ENCODE assay signal across 9 cellular contexts in the genomic region with DNA sequence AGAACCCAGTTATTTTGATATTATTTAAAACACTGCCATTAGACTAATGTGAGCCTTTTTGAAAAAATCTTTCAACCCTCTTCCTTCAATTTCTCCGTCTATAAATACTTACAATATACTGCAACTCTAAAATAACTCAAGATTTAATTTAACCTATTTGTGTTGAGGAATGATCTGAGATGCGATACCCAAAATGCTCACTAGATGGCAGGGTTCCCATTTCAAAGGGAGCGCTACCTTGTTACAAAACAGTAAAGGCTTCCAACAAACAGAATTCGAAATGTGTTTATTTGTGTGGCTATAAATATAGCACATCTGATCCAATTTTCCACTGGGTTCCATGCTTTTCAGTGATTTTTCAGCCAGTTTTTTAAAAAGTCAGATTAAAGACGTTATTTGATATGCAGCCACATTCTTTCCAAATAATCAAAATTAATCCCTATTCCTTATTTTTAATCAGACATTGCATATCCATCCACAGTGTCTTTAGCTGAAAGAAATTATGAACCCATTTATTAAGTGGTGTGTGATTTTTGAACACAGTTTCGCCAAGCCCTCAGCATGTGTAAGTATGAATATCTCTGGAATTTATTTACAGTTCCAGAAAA.
DNase-seq lines count a peak whose midpoint lies in the region; ATAC-seq and TF ChIP-seq lines count a peak whose summit lies in the region.
"Had no signal": no experiment of that assay in that cellular context is flagged by ENCODE, and none has a peak within 500 bp of the region (broad histone marks: within the 10 kb centered on the region; RNA-seq: fewer than 3 reads in every experiment).

No MANE protein-coding gene starts in this region.

- CTCF ChIA-PET in A673 (lab: Charles Lee) (no interaction called here), GM10248 (lab: Yijun Ruan, JAX) (interaction anchor here (0.9 to 1.6 kb wide), 4 partner anchors 10 to 1996 kb away, joined by 3 to 6 read pairs (median 4); no protein-coding TSS in a partner anchor)

- intact Hi-C loops in A673 (cut with micrococcal nuclease; ENCODE audit: unreplicated experiment) = loop anchor here (2.0 to 10.0 kb wide), 4 partner anchors 1563 to 1995 kb away; a partner anchor contains a TSS

- H2AFZ ChIP-seq in parathyroid adenoma = no peak overlapping the region

- peak; percentile 78 for ATAC-seq in HG02938 (IDR thresholded peaks at IDR 0.05; ENCODE audit: unreplicated experiment)
- no peak for ATAC-seq in activated T-cell treated with anti-CD3 and anti-CD28 coated beads, Interleukin-2, amount 50 U/mL, for 4 hours

- no peaks in the 10 kb centered on the region for H3K79me2 ChIP-seq in parathyroid adenoma

- TF ChIP-seq CTCF in A673 (conservative IDR thresholded peaks at IDR 0.05; ENCODE audit: low read depth, low read length) (peak; percentile 86), GM10248 (IDR thresholded peaks at IDR 0.05; ENCODE audit: control extremely low read depth, extremely low read depth, low read depth, missing control alignments) (peak; percentile 86), parathyroid adenoma (IDR thresholded peaks at IDR 0.05) (peak; percentile 80)

- H3K4me3 ChIP-seq in A673 (ENCODE audit: low read depth, low read length, poor library complexity, severe bottlenecking) = no peak overlapping the region
- H3K4me3 ChIP-seq in parathyroid adenoma (ENCODE audit: low read depth, low read length) = no peak overlapping the region
- H3K4me3 ChIP-seq: skin epidermis had no signal

- no peaks in the 10 kb centered on the region for H3K4me1 Mint-ChIP-seq in activated T-cell treated with anti-CD3 and anti-CD28 coated beads, Interleukin-2, amount 50 U/mL, for 4 hours (ENCODE audit: low read depth)

- POLR2A ChIA-PET in A673 (lab: Charles Lee; ENCODE audit: low non-redundant PET) (no interaction called here), GM10248 (lab: Yijun Ruan, JAX) (no interaction called here)

- DNase-seq in A673 (ENCODE audit: low spot score) = peak; percentile 69
- peak; percentile 27 for DNase-seq in GM10248 (ENCODE audit: extremely low spot score)
- peak; percentile 62 for DNase-seq in NCI-H345 (lab: John Stamatoyannopoulos, UW)
- DNase-seq in activated T-cell treated with anti-CD3 and anti-CD28 coated beads, Interleukin-2, amount 50 U/mL, for 4 hours = peak; percentile 5
- peak; percentile 8 for DNase-seq in germinal center (ENCODE audit: low spot score)
- no peak for DNase-seq in UCSD-AML1 (lab: John Stamatoyannopoulos, UW; ENCODE audit: unreplicated experiment)

- no peaks in the 10 kb centered on the region for H3K36me3 Mint-ChIP-seq in activated T-cell treated with anti-CD3 and anti-CD28 coated beads, Interleukin-2, amount 50 U/mL, for 4 hours (ENCODE audit: insufficient read depth)

- no peaks in the 10 kb centered on the region for H3K36me3 ChIP-seq in A673 (ENCODE audit: insufficient read depth, low read length, poor library complexity, severe bottlenecking)
- no peaks in the 10 kb centered on the region for H3K36me3 ChIP-seq in parathyroid adenoma (ENCODE audit: control insufficient read depth, insufficient read depth, low read length)

- no peak overlapping the region for H3K4me3 Mint-ChIP-seq in activated T-cell treated with anti-CD3 and anti-CD28 coated beads, Interleukin-2, amount 50 U/mL, for 4 hours

- no peaks in the 10 kb centered on the region for H3K9me3 Mint-ChIP-seq in activated T-cell treated with anti-CD3 and anti-CD28 coated beads, Interleukin-2, amount 50 U/mL, for 4 hours

- no TSS peak for BruUV-seq in A673 (replicated peaks; lab: Mats Ljungman, UMichigan)

- peak overlapping the region; percentile 29 for H3K4me2 ChIP-seq in parathyroid adenoma (ENCODE audit: low read length)

- peaks cover 2% of the 10 kb centered on the region for H3K27me3 Mint-ChIP-seq in activated T-cell treated with anti-CD3 and anti-CD28 coated beads, Interleukin-2, amount 50 U/mL, for 4 hours (ENCODE audit: low read depth)

- H3K9me3 ChIP-seq in A673 (ENCODE audit: low read depth, low read length, poor library complexity, severe bottlenecking) (no peaks in the 10 kb centered on the region), parathyroid adenoma (ENCODE audit: control insufficient read depth, low read length) (no peaks in the 10 kb centered on the region)

- no peaks in the 10 kb centered on the region for H3K4me1 ChIP-seq in A673 (ENCODE audit: insufficient read depth, low read length, poor library complexity, severe bottlenecking)
- H3K4me1 ChIP-seq in parathyroid adenoma = no peaks in the 10 kb centered on the region

- H3K27ac ChIP-seq in A673 (ENCODE audit: low read depth, low read length, poor library complexity, severe bottlenecking) (no peak overlapping the region), parathyroid adenoma (no peak overlapping the region)
- H3K27ac ChIP-seq: skin epidermis had no signal

- H3K9ac ChIP-seq in parathyroid adenoma = no peak overlapping the region

- no peaks in the 10 kb centered on the region for H3K27me3 ChIP-seq in A673 (replicated peaks; ENCODE audit: insufficient read depth, low read depth, low read length, poor library complexity)
- no peaks in the 10 kb centered on the region for H3K27me3 ChIP-seq in parathyroid adenoma (ENCODE audit: control insufficient read depth, insufficient read depth, low read length)
